ENCODE assay signal across 21 cellular contexts in genomic region chr2:51079945-51080344, GRCh38. TPM values are rescaled to one million over a fixed set of nuclear protein-coding genes. Genes with fewer than 3 reads are reported as not detected.
"Had no signal": no experiment of that assay in that cellular context is flagged by ENCODE, and none has a peak within 500 bp of the region (broad histone marks: within the 10 kb centered on the region; RNA-seq: fewer than 3 reads in every experiment).

No MANE protein-coding gene starts in this region.

- H3K79me2 ChIP-seq: hepatocyte had no signal

- H2AFZ ChIP-seq: hepatocyte had no signal

- H3K4me1 ChIP-seq: right atrium auricular region, sigmoid colon, stomach, transverse colon had no signal

- H3K4me3 ChIP-seq: hepatocyte, lung, right atrium auricular region, sigmoid colon, skin epidermis, stomach, thoracic aorta, transverse colon had no signal

- ATAC-seq: left cardiac atrium; left ventricle myocardium superior; natural killer cell treated with Interleukin-12 subunit alpha and Interleukin-12 subunit beta and Interleukin-15 and Interleukin-18, amount 100 ng/mL, for 72 hours had no signal

- H3K4me2 ChIP-seq: hepatocyte had no signal

- H3K9me3 ChIP-seq: right atrium auricular region, sigmoid colon, thoracic aorta, transverse colon had no signal

- H3K27ac ChIP-seq: hepatocyte, right atrium auricular region, sigmoid colon, skin epidermis, stomach, thoracic aorta, transverse colon had no signal

- H3K27me3 ChIP-seq: hepatocyte, right atrium auricular region, sigmoid colon, stomach, transverse colon had no signal

- H3K27me3 Mint-ChIP-seq: natural killer cell treated with Interleukin-12 subunit alpha and Interleukin-12 subunit beta and Interleukin-15 and Interleukin-18, amount 100 ng/mL, for 72 hours had no signal

- H3K4me3 Mint-ChIP-seq: natural killer cell treated with Interleukin-12 subunit alpha and Interleukin-12 subunit beta and Interleukin-15 and Interleukin-18, amount 100 ng/mL, for 72 hours had no signal

- H3K36me3 ChIP-seq: right atrium auricular region, sigmoid colon, stomach, thoracic aorta, transverse colon had no signal

- DNase-seq: effector memory CD4-positive, alpha-beta T cell; foreskin melanocyte; head of caudate nucleus; kidney; left cardiac atrium; left ventricle myocardium superior; mesenchymal stem cell; midbrain; sigmoid colon; stimulated activated CD4-positive, alpha-beta T cell treated with anti-CD3 and anti-CD28 coated beads, Interleukin-2, amount 100 ng/mL, for 24 hours; stimulated activated naive CD4-positive, alpha-beta T cell; stomach; substantia nigra; transverse colon had no signal

- H3K27ac Mint-ChIP-seq: natural killer cell treated with Interleukin-12 subunit alpha and Interleukin-12 subunit beta and Interleukin-15 and Interleukin-18, amount 100 ng/mL, for 72 hours had no signal

- FAIRE-seq: kidney had no signal

RNA-seq across cellular contexts. Expression of gene NRXN1, which starts 48.0 kb away (rescaled TPM):
- total RNA-seq: natural killer cell treated with Interleukin-12 subunit alpha and Interleukin-12 subunit beta and Interleukin-15 and Interleukin-18, amount 100 ng/mL, for 72 hours; pulmonary artery endothelial cell had no signal
